ENCODE assay signal across 16 cellular contexts in genomic region chr6:1840491-1841121, GRCh38.
"Had no signal": no experiment of that assay in that cellular context is flagged by ENCODE, and none has a peak within 500 bp of the region (broad histone marks: within the 10 kb centered on the region; RNA-seq: fewer than 3 reads in every experiment).

No MANE protein-coding gene starts in this region.

- H3K9ac ChIP-seq: parathyroid adenoma had no signal

- H3K9me3 Mint-ChIP-seq: activated T-cell treated with anti-CD3 and anti-CD28 coated beads, Interleukin-2, amount 50 U/mL, for 72 hours had no signal

- H3K27me3 Mint-ChIP-seq: activated CD8-positive, alpha-beta memory T cell treated with anti-CD3 and anti-CD28 coated beads, Interleukin-2, amount 10 ng/mL, durations not matched to agents 7 days and 5 days had no signal

- H3K27me3 ChIP-seq: gastrocnemius medialis, transverse colon had no signal

- H3K4me1 Mint-ChIP-seq: activated CD8-positive, alpha-beta memory T cell treated with anti-CD3 and anti-CD28 coated beads, Interleukin-2, amount 10 ng/mL, durations not matched to agents 7 days and 5 days had no signal

- H2AFZ ChIP-seq: parathyroid adenoma had no signal

- H3K79me2 ChIP-seq: parathyroid adenoma had no signal

- H3K27ac Mint-ChIP-seq: activated CD8-positive, alpha-beta memory T cell treated with anti-CD3 and anti-CD28 coated beads, Interleukin-2, amount 10 ng/mL, durations not matched to agents 7 days and 5 days; activated T-cell treated with anti-CD3 and anti-CD28 coated beads, Interleukin-2, amount 50 U/mL, for 72 hours had no signal

- H3K27ac ChIP-seq: gastrocnemius medialis, left ventricle myocardium inferior, parathyroid adenoma, transverse colon had no signal

- H3K36me3 ChIP-seq: gastrocnemius medialis, left ventricle myocardium inferior, transverse colon had no signal

- DNase-seq: activated CD4-positive, alpha-beta T cell treated with anti-CD3 and anti-CD28 coated beads, Interleukin-2, amount 50 U/mL, for 4 hours; activated CD8-positive, alpha-beta memory T cell treated with anti-CD3 and anti-CD28 coated beads, Interleukin-2, amount 10 ng/mL, durations not matched to agents 7 days and 5 days; activated naive CD4-positive, alpha-beta T cell; activated T-cell treated with anti-CD3 and anti-CD28 coated beads, Interleukin-2, amount 50 U/mL, for 72 hours; central memory CD4-positive, alpha-beta T cell; effector memory CD4-positive, alpha-beta T cell; gastrocnemius medialis; kidney; left ventricle myocardium inferior; mesendoderm; SHP77; T-helper 2 cell; transverse colon had no signal

- H3K4me3 ChIP-seq: gastrocnemius medialis, left ventricle myocardium inferior, smooth muscle cell, transverse colon had no signal

- H3K4me3 Mint-ChIP-seq: activated CD8-positive, alpha-beta memory T cell treated with anti-CD3 and anti-CD28 coated beads, Interleukin-2, amount 10 ng/mL, durations not matched to agents 7 days and 5 days; activated T-cell treated with anti-CD3 and anti-CD28 coated beads, Interleukin-2, amount 50 U/mL, for 72 hours had no signal

- H3K4me1 ChIP-seq: gastrocnemius medialis, parathyroid adenoma, transverse colon had no signal

- H3K36me3 Mint-ChIP-seq: activated CD8-positive, alpha-beta memory T cell treated with anti-CD3 and anti-CD28 coated beads, Interleukin-2, amount 10 ng/mL, durations not matched to agents 7 days and 5 days had no signal

- H3K9me3 ChIP-seq: gastrocnemius medialis, transverse colon had no signal

- H3K4me2 ChIP-seq: smooth muscle cell had no signal

- ATAC-seq: activated CD4-positive, CD25-positive, alpha-beta regulatory T cell treated with anti-CD3 and anti-CD28 coated beads, Interleukin-2, amount 50 U/mL, for 24 hours; activated CD8-positive, alpha-beta memory T cell treated with anti-CD3 and anti-CD28 coated beads, Interleukin-2, amount 10 ng/mL, durations not matched to agents 7 days and 5 days; activated T-cell treated with anti-CD3 and anti-CD28 coated beads, Interleukin-2, amount 50 U/mL, for 72 hours; gastrocnemius medialis had no signal
